Comparison of ENCODE assay signal across 8 cellular contexts in the genomic region with DNA sequence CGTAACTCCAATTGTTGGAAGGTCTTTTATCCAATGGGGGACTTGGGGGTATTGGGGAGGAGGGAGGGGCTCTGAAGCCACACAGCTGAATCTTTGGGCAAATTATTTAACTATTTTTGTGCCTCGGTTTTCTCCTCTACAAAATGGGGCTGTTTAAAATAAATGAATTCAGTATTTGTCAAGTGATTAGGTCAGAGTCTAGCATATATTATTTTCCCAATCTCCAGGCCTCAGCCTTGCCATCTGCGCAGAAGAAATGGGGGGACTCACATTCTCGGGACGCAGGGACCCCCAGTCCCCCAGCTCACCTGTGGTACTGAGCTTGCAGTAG. TPM values are rescaled to one million over a fixed set of nuclear protein-coding genes. Genes with fewer than 3 reads are reported as not detected.
DNase-seq lines count a peak whose midpoint lies in the region; ATAC-seq and TF ChIP-seq lines count a peak whose summit lies in the region.

No MANE protein-coding gene starts in this region.

- peaks cover 42% of the 10 kb centered on the region for H3K36me3 ChIP-seq in right atrium auricular region
- H3K36me3 ChIP-seq in mucosa of rectum (ENCODE audit: control insufficient read depth in 2 of 2, insufficient read depth in 2 of 2, low read length in 2 of 2): peaks cover 26 to 34% of the 10 kb centered on the region in 2 donors

- intact Hi-C loops in Right ventricle myocardium superior (cut with DNase I): no loop called here

- peak overlapping the region; percentile 69 to 90 for H3K4me3 ChIP-seq in right atrium auricular region
- peak overlapping the region; percentile 77 to 84 for H3K4me3 ChIP-seq in mucosa of rectum (ENCODE audit: low read length in 2 of 2)

- DNase-seq in right atrium auricular region (ENCODE audit: low spot score): no peak
- DNase-seq in Right ventricle myocardium superior: no peak
- DNase-seq in caudate nucleus (lab: John Stamatoyannopoulos, UW): no peak
- DNase-seq in germinal center (ENCODE audit: low spot score): no peak
- DNase-seq in dedifferentiated amniotic fluid mesenchymal stem cell (ENCODE audit: extremely low spot score): no peak
- DNase-seq in 8988T: no peak

- H3K9ac ChIP-seq in mucosa of rectum (ENCODE audit: low read depth in 1 of 2, low read length in 2 of 2): peak overlapping the region; percentile 56 to 87

- H3K4me1 ChIP-seq in right atrium auricular region (peaks cover 0 to 64% of the 10 kb centered on the region in 2 donors), mucosa of rectum (ENCODE audit: control insufficient read depth in 2 of 2, insufficient read depth in 2 of 2, low read length in 2 of 2) (peaks cover 16 to 24% of the 10 kb centered on the region in 2 donors)

- H3K27ac ChIP-seq in right atrium auricular region (peak overlapping the region; percentile 98 to 99), caudate nucleus (ENCODE audit: low read depth, low read length) (peak overlapping the region; percentile 92), mucosa of rectum (ENCODE audit: low read depth in 2 of 2, low read length in 2 of 2) (peak overlapping the region; percentile 89 to 91)

- no peaks in the 10 kb centered on the region for H3K9me3 ChIP-seq in right atrium auricular region
- H3K9me3 ChIP-seq in mucosa of rectum (ENCODE audit: control insufficient read depth in 2 of 2, low read length in 2 of 2): no peaks in the 10 kb centered on the region

- no peak for TF ChIP-seq CTCF in right atrium auricular region (IDR thresholded peaks at IDR 0.05)

- H3K27me3 ChIP-seq in right atrium auricular region: no peaks in the 10 kb centered on the region
- H3K27me3 ChIP-seq in mucosa of rectum (ENCODE audit: control insufficient read depth in 2 of 2, insufficient read depth in 2 of 2, low read length in 2 of 2): no peaks in the 10 kb centered on the region

- ATAC-seq in Right ventricle myocardium superior (ENCODE audit: poor library complexity): no peak
- ATAC-seq in GM18502 (IDR thresholded peaks at IDR 0.05; ENCODE audit: poor library complexity, unreplicated experiment): no peak

RNA-seq across cellular contexts. Expression of a gene that starts 1.5 kb away (rescaled TPM):
- total RNA-seq in right atrium auricular region (1,000 to 10,000 TPM in 1 of 2 donors, 100 to 1,000 TPM in 1; 869 to 1,050 TPM), Right ventricle myocardium superior (760 TPM)

RNA-seq across cellular contexts. Expression of a gene that starts 31.7 kb away (rescaled TPM):
- total RNA-seq in right atrium auricular region (100 to 1,000 TPM in 1 of 2 donors, 10 to 100 TPM in 1; 41.2 to 101 TPM), Right ventricle myocardium superior (55.7 TPM)

RNA-seq across cellular contexts. Expression of a gene that starts 33.3 kb away (rescaled TPM):
- total RNA-seq in right atrium auricular region (10 to 100 TPM; 58.4 to 77.9 TPM), Right ventricle myocardium superior (61.3 TPM)
